ENCODE assay signal across 11 cellular contexts in genomic region chr22:38135133-38135706, GRCh38. TPM values are rescaled to one million over a fixed set of nuclear protein-coding genes. Genes with fewer than 3 reads are reported as not detected.
A peak's percentile ranks its signal among the peaks of the same experiment; 100 is the strongest.
DNase-seq lines count a peak whose midpoint lies in the region; TF ChIP-seq lines count a peak whose summit lies in the region.
"Had no signal": no experiment of that assay in that cellular context is flagged by ENCODE, and none has a peak within 500 bp of the region (broad histone marks: within the 10 kb centered on the region; RNA-seq: fewer than 3 reads in every experiment).

No MANE protein-coding gene starts in this region.

- no peaks in the 10 kb centered on the region for H3K9me3 ChIP-seq in skeletal muscle satellite cell (replicated peaks; ENCODE audit: low read length)
- H3K9me3 ChIP-seq: thoracic aorta had no signal

- no peaks in the 10 kb centered on the region for H3K27me3 ChIP-seq in skeletal muscle satellite cell (ENCODE audit: control insufficient read depth, insufficient read depth, low read length)

- peak overlapping the region; percentile 8 for H3K4me2 ChIP-seq in skeletal muscle satellite cell (ENCODE audit: low read length)

- no peak for TF ChIP-seq CTCF in fibroblast of pulmonary artery (IDR thresholded peaks at IDR 0.05; ENCODE audit: low read length, missing control alignments)

- H3K36me3 ChIP-seq in skeletal muscle satellite cell (ENCODE audit: insufficient read depth, low read length) = no peaks in the 10 kb centered on the region
- H3K36me3 ChIP-seq: thoracic aorta had no signal

- peak; percentile 17 for DNase-seq in SIG-M5 treated with dmso at 0.1 percent for 504 hours (lab: John Stamatoyannopoulos, UW; ENCODE audit: unreplicated experiment)
- no peak for DNase-seq in SIG-M5 (lab: John Stamatoyannopoulos, UW)
- DNase-seq in RPMI8226 = peak; percentile 30
- peak; percentile 85 for DNase-seq in fibroblast of pulmonary artery (ENCODE audit: low read depth)
- DNase-seq in T-helper 2 cell = no peak
- no peak for DNase-seq in NCI-H345 treated with DMSO at 0.1 percent for 48 hours (lab: John Stamatoyannopoulos, UW; ENCODE audit: unreplicated experiment)
- no peak for DNase-seq in cerebellar cortex (ENCODE audit: low spot score)
- DNase-seq: NCI-H1417 had no signal

- H3K4me3 ChIP-seq in fibroblast of pulmonary artery (replicated peaks; ENCODE audit: low read depth, low read length) (no peak overlapping the region), skeletal muscle satellite cell (ENCODE audit: low read length) (no peak overlapping the region)
- H3K4me3 ChIP-seq: skin epidermis, thoracic aorta had no signal

- peaks cover 15% of the 10 kb centered on the region for H3K4me1 ChIP-seq in skeletal muscle satellite cell (ENCODE audit: control insufficient read depth, insufficient read depth, low read length)

- no peak overlapping the region for H3K9ac ChIP-seq in skeletal muscle satellite cell (ENCODE audit: low read depth, low read length)

RNA-seq across cellular contexts. Expression of gene BAIAP2L2, which starts 24.7 kb away (rescaled TPM):
- total RNA-seq in skeletal muscle satellite cell (2012; rRNA removed) = 2.3 and 5.5 TPM in 2 replicates

RNA-seq across cellular contexts. Expression of gene PLA2G6, which starts 46.4 kb away (rescaled TPM):
- total RNA-seq in skeletal muscle satellite cell (2012; rRNA removed) = 4.8 and 8.6 TPM in 2 replicates

RNA-seq across cellular contexts. Expression of gene SLC16A8, which starts 51.2 kb away (rescaled TPM):
- total RNA-seq in skeletal muscle satellite cell (2012; rRNA removed) = under 0.01 TPM in 1 of 2 replicates, not detected in the other

Comparison
In these comparisons a context has a peak if more than half of its experiments do, and no peak if none do; other contexts are left out.
1. DNase-seq: peak in SIG-M5 treated with dmso at 0.1 percent for 504 hours (single experiment), RPMI8226 (single experiment) and fibroblast of pulmonary artery (single experiment); none in SIG-M5 (single experiment), T-helper 2 cell (0 of 5), NCI-H345 treated with DMSO at 0.1 percent for 48 hours (single experiment) and cerebellar cortex (single experiment).